In the genomic region with DNA sequence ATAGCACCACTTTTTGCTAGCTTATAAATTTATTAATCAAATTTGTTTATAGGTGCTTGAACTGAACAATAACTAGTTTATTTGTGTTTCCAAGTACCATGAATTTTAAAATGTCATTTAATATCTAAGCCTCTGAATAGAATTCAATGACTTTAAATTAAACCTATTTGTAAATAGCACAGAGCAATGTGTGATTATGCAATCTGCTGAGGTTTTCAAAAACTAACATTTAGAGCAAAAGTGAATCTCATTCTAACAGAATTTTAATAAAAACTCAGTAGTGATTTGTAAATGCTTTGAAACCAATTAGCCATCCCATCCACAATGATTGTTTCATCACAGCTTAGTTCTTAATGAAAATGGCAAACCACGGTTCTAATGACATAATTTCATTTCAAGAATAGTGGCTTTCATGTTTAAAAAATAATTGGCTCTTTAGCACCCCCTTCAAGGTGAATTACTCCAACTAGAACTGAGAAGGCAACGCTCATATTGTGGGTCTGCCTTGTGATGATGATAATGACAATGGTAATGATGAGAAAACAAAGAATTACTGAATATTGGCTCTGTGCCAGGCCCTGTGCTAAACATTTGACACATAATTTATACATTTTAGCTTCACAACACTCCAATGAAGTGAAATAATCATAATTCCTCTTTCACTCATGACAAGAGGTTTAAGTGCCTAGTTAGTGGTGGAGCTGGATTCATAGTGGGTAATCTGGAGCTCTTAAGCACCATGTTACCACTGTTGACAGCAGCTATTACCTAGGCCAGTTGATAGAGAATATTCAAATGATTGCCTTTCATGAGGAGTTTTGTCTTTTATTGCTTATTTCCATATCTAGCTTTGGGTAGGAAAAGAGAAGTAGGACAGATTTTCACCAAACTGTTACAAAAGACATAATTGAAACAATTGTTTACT, we compare ENCODE assay signal across 1 cellular context.
A peak's percentile ranks its signal among the peaks of the same experiment; 100 is the strongest.
TF ChIP-seq lines count a peak whose summit lies in the region.

No MANE protein-coding gene starts in this region.

TF ChIP-seq in GM12878, 131 proteins besides CTCF, POLR2A, EP300 and RAD21 (continued from another document):
- TF ChIP-seq RELA (IDR thresholded peaks at IDR 0.05; ENCODE audit: borderline replicate concordance, partially characterized antibody): no peak
- TF ChIP-seq, protein P1, sequence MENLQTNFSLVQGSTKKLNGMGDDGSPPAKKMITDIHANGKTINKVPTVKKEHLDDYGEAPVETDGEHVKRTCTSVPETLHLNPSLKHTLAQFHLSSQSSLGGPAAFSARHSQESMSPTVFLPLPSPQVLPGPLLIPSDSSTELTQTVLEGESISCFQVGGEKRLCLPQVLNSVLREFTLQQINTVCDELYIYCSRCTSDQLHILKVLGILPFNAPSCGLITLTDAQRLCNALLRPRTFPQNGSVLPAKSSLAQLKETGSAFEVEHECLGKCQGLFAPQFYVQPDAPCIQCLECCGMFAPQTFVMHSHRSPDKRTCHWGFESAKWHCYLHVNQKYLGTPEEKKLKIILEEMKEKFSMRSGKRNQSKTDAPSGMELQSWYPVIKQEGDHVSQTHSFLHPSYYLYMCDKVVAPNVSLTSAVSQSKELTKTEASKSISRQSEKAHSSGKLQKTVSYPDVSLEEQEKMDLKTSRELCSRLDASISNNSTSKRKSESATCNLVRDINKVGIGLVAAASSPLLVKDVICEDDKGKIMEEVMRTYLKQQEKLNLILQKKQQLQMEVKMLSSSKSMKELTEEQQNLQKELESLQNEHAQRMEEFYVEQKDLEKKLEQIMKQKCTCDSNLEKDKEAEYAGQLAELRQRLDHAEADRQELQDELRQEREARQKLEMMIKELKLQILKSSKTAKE (IDR thresholded peaks at IDR 0.05; ENCODE audit: low read depth, poor library complexity, severe bottlenecking): peak; percentile 91
- TF ChIP-seq, protein P2, sequence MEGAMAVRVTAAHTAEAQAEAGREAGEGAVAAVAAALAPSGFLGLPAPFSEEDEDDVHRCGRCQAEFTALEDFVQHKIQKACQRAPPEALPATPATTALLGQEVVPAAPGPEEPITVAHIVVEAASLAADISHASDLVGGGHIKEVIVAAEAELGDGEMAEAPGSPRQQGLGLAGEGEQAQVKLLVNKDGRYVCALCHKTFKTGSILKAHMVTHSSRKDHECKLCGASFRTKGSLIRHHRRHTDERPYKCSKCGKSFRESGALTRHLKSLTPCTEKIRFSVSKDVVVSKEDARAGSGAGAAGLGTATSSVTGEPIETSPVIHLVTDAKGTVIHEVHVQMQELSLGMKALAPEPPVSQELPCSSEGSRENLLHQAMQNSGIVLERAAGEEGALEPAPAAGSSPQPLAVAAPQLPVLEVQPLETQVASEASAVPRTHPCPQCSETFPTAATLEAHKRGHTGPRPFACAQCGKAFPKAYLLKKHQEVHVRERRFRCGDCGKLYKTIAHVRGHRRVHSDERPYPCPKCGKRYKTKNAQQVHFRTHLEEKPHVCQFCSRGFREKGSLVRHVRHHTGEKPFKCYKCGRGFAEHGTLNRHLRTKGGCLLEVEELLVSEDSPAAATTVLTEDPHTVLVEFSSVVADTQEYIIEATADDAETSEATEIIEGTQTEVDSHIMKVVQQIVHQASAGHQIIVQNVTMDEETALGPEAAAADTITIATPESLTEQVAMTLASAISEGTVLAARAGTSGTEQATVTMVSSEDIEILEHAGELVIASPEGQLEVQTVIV (IDR thresholded peaks at IDR 0.05; ENCODE audit: borderline replicate concordance, partially characterized antibody): no peak
- TF ChIP-seq IKZF2 (IDR thresholded peaks at IDR 0.05): peak in 1 of 2 experiments; percentile 38; a peak in 1 of 4 replicates
- no peak for TF ChIP-seq FOXK2 (IDR thresholded peaks at IDR 0.05)
- TF ChIP-seq, protein P3, sequence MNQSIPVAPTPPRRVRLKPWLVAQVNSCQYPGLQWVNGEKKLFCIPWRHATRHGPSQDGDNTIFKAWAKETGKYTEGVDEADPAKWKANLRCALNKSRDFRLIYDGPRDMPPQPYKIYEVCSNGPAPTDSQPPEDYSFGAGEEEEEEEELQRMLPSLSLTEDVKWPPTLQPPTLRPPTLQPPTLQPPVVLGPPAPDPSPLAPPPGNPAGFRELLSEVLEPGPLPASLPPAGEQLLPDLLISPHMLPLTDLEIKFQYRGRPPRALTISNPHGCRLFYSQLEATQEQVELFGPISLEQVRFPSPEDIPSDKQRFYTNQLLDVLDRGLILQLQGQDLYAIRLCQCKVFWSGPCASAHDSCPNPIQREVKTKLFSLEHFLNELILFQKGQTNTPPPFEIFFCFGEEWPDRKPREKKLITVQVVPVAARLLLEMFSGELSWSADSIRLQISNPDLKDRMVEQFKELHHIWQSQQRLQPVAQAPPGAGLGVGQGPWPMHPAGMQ (IDR thresholded peaks at IDR 0.05; ENCODE audit: borderline replicate concordance): no peak
- TF ChIP-seq NR2F1 (conservative IDR thresholded peaks at IDR 0.05): no peak
TF ChIP-seq in GM12878: peak in this region for 7.
